ENCODE assay signal across 8 cellular contexts in genomic region chr2:39379643-39380524, GRCh38. TPM values are rescaled to one million over a fixed set of nuclear protein-coding genes. Genes with fewer than 3 reads are reported as not detected.
A peak's percentile ranks its signal among the peaks of the same experiment; 100 is the strongest.
DNase-seq lines count a peak whose midpoint lies in the region; ATAC-seq and TF ChIP-seq lines count a peak whose summit lies in the region.

No MANE protein-coding gene starts in this region.

- H3K36me3 Mint-ChIP-seq in activated CD8-positive, alpha-beta T cell treated with anti-CD3 and anti-CD28 coated beads, Interleukin-2, amount 10 ng/mL, durations not matched to agents 7 days and 5 days (ENCODE audit: low read depth): peaks cover 5% of the 10 kb centered on the region

- H3K27ac Mint-ChIP-seq in activated CD8-positive, alpha-beta T cell treated with anti-CD3 and anti-CD28 coated beads, Interleukin-2, amount 10 ng/mL, durations not matched to agents 7 days and 5 days: no peak overlapping the region

- H3K27ac ChIP-seq in cardiac muscle cell: peak overlapping the region; percentile 29

- H3K9me3 ChIP-seq in cardiac muscle cell (ENCODE audit: low read depth): no peaks in the 10 kb centered on the region
- H3K9me3 ChIP-seq in skeletal muscle satellite cell (replicated peaks; ENCODE audit: low read length): no peaks in the 10 kb centered on the region

- H3K4me1 Mint-ChIP-seq in activated CD8-positive, alpha-beta T cell treated with anti-CD3 and anti-CD28 coated beads, Interleukin-2, amount 10 ng/mL, durations not matched to agents 7 days and 5 days (ENCODE audit: low read depth): peaks cover 10% of the 10 kb centered on the region

- no peak overlapping the region for H3K4me3 ChIP-seq in cardiac muscle cell
- H3K4me3 ChIP-seq in skeletal muscle satellite cell (ENCODE audit: low read length): no peak overlapping the region

- peak overlapping the region; percentile 73 for H3K9ac ChIP-seq in skeletal muscle satellite cell (ENCODE audit: low read depth, low read length)

- no peaks in the 10 kb centered on the region for H3K27me3 Mint-ChIP-seq in activated CD8-positive, alpha-beta T cell treated with anti-CD3 and anti-CD28 coated beads, Interleukin-2, amount 10 ng/mL, durations not matched to agents 7 days and 5 days (ENCODE audit: low read depth)

- peaks cover 4% of the 10 kb centered on the region for H3K36me3 ChIP-seq in cardiac muscle cell
- H3K36me3 ChIP-seq in skeletal muscle satellite cell (ENCODE audit: insufficient read depth, low read length): peaks cover 8% of the 10 kb centered on the region

- TF ChIP-seq CTCF in cardiac muscle cell (IDR thresholded peaks at IDR 0.05; ENCODE audit: low read depth, low read length): peak; percentile 60

- CTCF ChIA-PET in activated CD8-positive, alpha-beta T cell treated with anti-CD3 and anti-CD28 coated beads, Interleukin-2, amount 10 ng/mL, durations not matched to agents 7 days and 5 days (lab: Charles Lee): interaction anchor here (0.7 to 6.0 kb wide), 20 partner anchors 11 to 350 kb away, joined by 3 to 77 read pairs (median 4); no protein-coding TSS in a partner anchor

- no peaks in the 10 kb centered on the region for H3K9me3 Mint-ChIP-seq in activated CD8-positive, alpha-beta T cell treated with anti-CD3 and anti-CD28 coated beads, Interleukin-2, amount 10 ng/mL, durations not matched to agents 7 days and 5 days (ENCODE audit: insufficient read depth)

- no peaks in the 10 kb centered on the region for H3K27me3 ChIP-seq in cardiac muscle cell
- no peaks in the 10 kb centered on the region for H3K27me3 ChIP-seq in skeletal muscle satellite cell (ENCODE audit: control insufficient read depth, insufficient read depth, low read length)

- peak; percentile 68 for ATAC-seq in GM18520 (IDR thresholded peaks at IDR 0.05; ENCODE audit: unreplicated experiment)
- peak; percentile 72 for ATAC-seq in HG02973 (IDR thresholded peaks at IDR 0.05; ENCODE audit: unreplicated experiment)
- ATAC-seq in activated CD8-positive, alpha-beta T cell treated with anti-CD3 and anti-CD28 coated beads, Interleukin-2, amount 10 ng/mL, durations not matched to agents 7 days and 5 days: peak; percentile 72

- no peak overlapping the region for H3K4me3 Mint-ChIP-seq in activated CD8-positive, alpha-beta T cell treated with anti-CD3 and anti-CD28 coated beads, Interleukin-2, amount 10 ng/mL, durations not matched to agents 7 days and 5 days

- DNase-seq in AG20443 (ENCODE audit: low spot score): peak; percentile 35
- peak; percentile 52 to 82 for DNase-seq in NCI-H2081 (lab: John Stamatoyannopoulos, UW)
- peak; percentile 33 for DNase-seq in activated CD8-positive, alpha-beta T cell treated with anti-CD3 and anti-CD28 coated beads, Interleukin-2, amount 10 ng/mL, durations not matched to agents 7 days and 5 days
- DNase-seq in cardiac muscle cell (ENCODE audit: low read depth in 1 of 2, low spot score in 1 of 2): peak; percentile 57 to 81
- DNase-seq in GDM1 (lab: John Stamatoyannopoulos, UW): no peak

- H3K4me2 ChIP-seq in skeletal muscle satellite cell (ENCODE audit: low read length): peak overlapping the region; percentile 43

- POLR2A ChIA-PET in activated CD8-positive, alpha-beta T cell treated with anti-CD3 and anti-CD28 coated beads, Interleukin-2, amount 10 ng/mL, durations not matched to agents 7 days and 5 days (lab: Charles Lee): no interaction called here

- peaks cover 24% of the 10 kb centered on the region for H3K4me1 ChIP-seq in cardiac muscle cell (ENCODE audit: low read depth)
- H3K4me1 ChIP-seq in skeletal muscle satellite cell (ENCODE audit: control insufficient read depth, insufficient read depth, low read length): peaks cover 28% of the 10 kb centered on the region

RNA-seq across cellular contexts. Expression of gene MAP4K3, which starts 57.2 kb away (rescaled TPM):
- 1 to 10 TPM; 5.0 to 6.5 TPM for total RNA-seq in activated CD8-positive, alpha-beta T cell treated with anti-CD3 and anti-CD28 coated beads, Interleukin-2, amount 10 ng/mL, durations not matched to agents 7 days and 5 days
- total RNA-seq in cardiac muscle cell: 43.5 and 56.7 TPM in 2 replicates
- 29.2 and 34.6 TPM in 2 replicates for polyA plus RNA-seq in cardiac muscle cell
- total RNA-seq in skeletal muscle satellite cell (2012; rRNA removed): 41.3 and 61.9 TPM in 2 replicates
